In the genomic region with DNA sequence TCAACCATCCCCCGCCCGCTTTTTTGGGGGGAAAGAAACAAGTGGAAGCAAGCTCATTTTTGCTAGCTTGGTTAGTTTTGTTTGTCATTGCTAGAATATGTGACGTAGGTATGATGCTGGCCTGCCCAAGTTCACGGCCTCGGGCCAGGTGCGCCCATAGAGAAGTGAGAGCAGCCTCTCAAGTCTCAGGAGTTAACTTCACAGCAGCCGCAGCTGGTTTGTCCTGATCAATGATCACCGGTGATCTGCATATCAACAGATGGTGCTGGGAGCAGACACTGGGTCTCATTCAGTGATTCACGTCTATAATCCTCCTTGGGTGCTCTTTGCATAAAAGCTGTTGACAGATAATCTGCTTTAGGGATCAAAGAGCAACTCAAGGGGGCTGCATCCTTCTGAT, we compare ENCODE assay signal across 11 cellular contexts. TPM values are rescaled to one million over a fixed set of nuclear protein-coding genes. Genes with fewer than 3 reads are reported as not detected.
A peak's percentile ranks its signal among the peaks of the same experiment; 100 is the strongest.
DNase-seq lines count a peak whose midpoint lies in the region; ATAC-seq, FAIRE-seq and TF ChIP-seq lines count a peak whose summit lies in the region.
"Had no signal": no experiment of that assay in that cellular context is flagged by ENCODE, and none has a peak within 500 bp of the region (broad histone marks: within the 10 kb centered on the region; RNA-seq: fewer than 3 reads in every experiment).

No MANE protein-coding gene starts in this region.

- no peak overlapping the region for H3K9ac ChIP-seq in HepG2 (ENCODE audit: insufficient read depth, low read depth, low read length)

- no peaks in the 10 kb centered on the region for H3K79me2 ChIP-seq in HepG2 (ENCODE audit: insufficient read depth, low read length)

- H3K36me3 ChIP-seq in HepG2 (replicated peaks in 1 of 2; ENCODE audit: control insufficient read depth in 1 of 2, insufficient read depth in 2 of 2, low read length in 2 of 2) (no peaks in the 10 kb centered on the region), right lobe of liver (no peaks in the 10 kb centered on the region), spleen (no peaks in the 10 kb centered on the region)

- H3K27me3 ChIP-seq in HepG2 (ENCODE audit: control insufficient read depth in 1 of 2, insufficient read depth in 2 of 2, low read length in 2 of 2), result peaks cover 0 to 8% of the 10 kb centered on the region in 2 experiments; a peak in 2 of 5 replicates
- H3K27me3 ChIP-seq in right lobe of liver, result no peaks in the 10 kb centered on the region
- no peaks in the 10 kb centered on the region for H3K27me3 ChIP-seq in dorsolateral prefrontal cortex
- H3K27me3 ChIP-seq in spleen (replicated peaks in 1 of 7), result peaks cover 0 to 57% (median 0%) of the 10 kb centered on the region in 7 donors

- CTCF ChIA-PET in HepG2 (lab: Yijun Ruan, JAX; ENCODE audit: low intra/inter-chr PET ratio, low total read pairs), result interaction anchor here (3.5 kb wide), 1 partner anchor 328 kb away, joined by 54 read pairs; no protein-coding TSS in a partner anchor

- DNase-seq in HepG2 (ENCODE audit: low spot score), result no peak
- no peak for DNase-seq in right lobe of liver
- DNase-seq in NCI-H524 treated with DMSO at 0.1 percent for 48 hours (lab: John Stamatoyannopoulos, UW), result peak; percentile 72
- no peak for DNase-seq in dorsolateral prefrontal cortex
- DNase-seq in spleen, result no peak
- no peak for DNase-seq in hippocampal formation (lab: John Stamatoyannopoulos, UW)
- DNase-seq: 8988T had no signal

- no peak overlapping the region for H3K4me2 ChIP-seq in HepG2 (ENCODE audit: low read depth, low read length)

- ATAC-seq in HepG2 (no peak), right lobe of liver (no peak), HG02852 (IDR thresholded peaks at IDR 0.05; ENCODE audit: unreplicated experiment) (peak; percentile 76), HG03097 (IDR thresholded peaks at IDR 0.05; ENCODE audit: low FRiP score, unreplicated experiment) (no peak)

- H4K20me1 ChIP-seq in HepG2 (ENCODE audit: insufficient read depth, low read length), result no peaks in the 10 kb centered on the region

- H3K4me3 ChIP-seq in HepG2 (replicated peaks in 1 of 3; ENCODE audit: insufficient read depth in 1 of 3, low read depth in 2 of 3, low read length in 3 of 3) (no peak overlapping the region), right lobe of liver (no peak overlapping the region), dorsolateral prefrontal cortex (no peak overlapping the region), spleen (no peak overlapping the region)

- FAIRE-seq in HepG2 (lab: Jason Lieb, UNC), result no peak

- no peak overlapping the region for H2AFZ ChIP-seq in HepG2 (ENCODE audit: low read length)

- no peak for TF ChIP-seq CTCF in HepG2 (CRISPR knock-in tag; IDR thresholded peaks at IDR 0.05)
- TF ChIP-seq CTCF in right lobe of liver (IDR thresholded peaks at IDR 0.05), result no peak
- TF ChIP-seq CTCF in dorsolateral prefrontal cortex (IDR thresholded peaks at IDR 0.05 in 54 of 56, conservative IDR thresholded peaks at IDR 0.05 in 2 of 56; ENCODE audit: low read depth in 1 of 56, partially characterized antibody in 56 of 56), result no peak
- TF ChIP-seq CTCF in spleen (IDR thresholded peaks at IDR 0.05 in 8 of 11, conservative IDR thresholded peaks at IDR 0.05 in 3 of 11), result no peak

- TF ChIP-seq POLR2A in HepG2 (IDR thresholded peaks at IDR 0.05; ENCODE audit: insufficient read depth in 1 of 2, low read depth in 2 of 2, low read length in 2 of 2) (no peak), right lobe of liver (IDR thresholded peaks at IDR 0.05) (no peak), spleen (IDR thresholded peaks at IDR 0.05) (no peak)

- intact Hi-C loops in HepG2 (cut with micrococcal nuclease; ENCODE audit: unreplicated experiment), result no loop called here
- intact Hi-C loops in right lobe of liver (cut with DNase I), result loop anchor here (5.0 to 10.0 kb wide), 3 partner anchors 87 to 330 kb away; no protein-coding TSS in a partner anchor
- intact Hi-C loops in dorsolateral prefrontal cortex (cut with DNase I), result loop anchor here (5.0 to 10.0 kb wide), 4 partner anchors 65 to 263 kb away; a partner anchor contains a TSS
- intact Hi-C loops in spleen (cut with DNase I; ENCODE audit: low total_unique reads), result loop anchor here (5.0 kb wide), 1 partner anchor 325 kb away; no protein-coding TSS in a partner anchor

- H3K27ac ChIP-seq in HepG2 (ENCODE audit: extremely low read length, insufficient read depth, low read length), result no peak overlapping the region
- no peak overlapping the region for H3K27ac ChIP-seq in right lobe of liver
- H3K27ac ChIP-seq in dorsolateral prefrontal cortex, result no peak overlapping the region
- no peak overlapping the region for H3K27ac ChIP-seq in spleen

- no peaks in the 10 kb centered on the region for H3K9me3 ChIP-seq in HepG2 (ENCODE audit: low read length)
- H3K9me3 ChIP-seq in right lobe of liver, result no peaks in the 10 kb centered on the region
- no peaks in the 10 kb centered on the region for H3K9me3 ChIP-seq in spleen

- TF ChIP-seq EP300 in HepG2 (IDR thresholded peaks at IDR 0.05; ENCODE audit: low read depth in 2 of 2, low read length in 2 of 2) (no peak), HepG2 (CRISPR knock-in tag; IDR thresholded peaks at IDR 0.05; ENCODE audit: borderline replicate concordance) (no peak)

- POLR2A ChIA-PET in HepG2 (lab: Yijun Ruan, JAX), result no interaction called here

- TF ChIP-seq RAD21 in HepG2 (CRISPR knock-in tag; IDR thresholded peaks at IDR 0.05), result no peak

- in situ Hi-C loops in HepG2 (cut with HindIII; ENCODE audit: extremely low pct_ligation_motif_present, low pct_unique_long_range_greater_than_20kb), result loop anchor here (5.0 kb wide), 1 partner anchor 325 kb away; no protein-coding TSS in a partner anchor

- no peaks in the 10 kb centered on the region for H3K4me1 ChIP-seq in HepG2 (ENCODE audit: insufficient read depth, low read length)
- H3K4me1 ChIP-seq in right lobe of liver, result peaks cover 0 to 7% (median 0%) of the 10 kb centered on the region in 4 donors
- H3K4me1 ChIP-seq in spleen, result peaks cover 3 to 14% (median 10%) of the 10 kb centered on the region in 6 donors

- 48% methylated on average over 4 of the region's 9 CpGs for WGBS in HepG2 (ENCODE audit: low lambda C conversion rate)
- 72% methylated on average over 8 of the region's 9 CpGs for WGBS in right lobe of liver (ENCODE audit: insufficient coverage, low coverage, low lambda C conversion rate, missing lambda C conversion rate)
- 64 to 79% (median 70%) methylated on average over 9 of the region's 9 CpGs for WGBS in spleen, 5 donors

- no TSS peak for BruUV-seq in HepG2 (replicated peaks; lab: Mats Ljungman, UMichigan)

TF ChIP-seq in HepG2, 621 proteins besides CTCF, POLR2A, EP300 and RAD21:
- TF ChIP-seq CREB1 (IDR thresholded peaks at IDR 0.05), result peak; percentile 8; the same call in 1 of the 2 replicates
- TF ChIP-seq CREB1 (CRISPR knock-in tag; IDR thresholded peaks at IDR 0.05), result no peak
- TF ChIP-seq, protein P1, sequence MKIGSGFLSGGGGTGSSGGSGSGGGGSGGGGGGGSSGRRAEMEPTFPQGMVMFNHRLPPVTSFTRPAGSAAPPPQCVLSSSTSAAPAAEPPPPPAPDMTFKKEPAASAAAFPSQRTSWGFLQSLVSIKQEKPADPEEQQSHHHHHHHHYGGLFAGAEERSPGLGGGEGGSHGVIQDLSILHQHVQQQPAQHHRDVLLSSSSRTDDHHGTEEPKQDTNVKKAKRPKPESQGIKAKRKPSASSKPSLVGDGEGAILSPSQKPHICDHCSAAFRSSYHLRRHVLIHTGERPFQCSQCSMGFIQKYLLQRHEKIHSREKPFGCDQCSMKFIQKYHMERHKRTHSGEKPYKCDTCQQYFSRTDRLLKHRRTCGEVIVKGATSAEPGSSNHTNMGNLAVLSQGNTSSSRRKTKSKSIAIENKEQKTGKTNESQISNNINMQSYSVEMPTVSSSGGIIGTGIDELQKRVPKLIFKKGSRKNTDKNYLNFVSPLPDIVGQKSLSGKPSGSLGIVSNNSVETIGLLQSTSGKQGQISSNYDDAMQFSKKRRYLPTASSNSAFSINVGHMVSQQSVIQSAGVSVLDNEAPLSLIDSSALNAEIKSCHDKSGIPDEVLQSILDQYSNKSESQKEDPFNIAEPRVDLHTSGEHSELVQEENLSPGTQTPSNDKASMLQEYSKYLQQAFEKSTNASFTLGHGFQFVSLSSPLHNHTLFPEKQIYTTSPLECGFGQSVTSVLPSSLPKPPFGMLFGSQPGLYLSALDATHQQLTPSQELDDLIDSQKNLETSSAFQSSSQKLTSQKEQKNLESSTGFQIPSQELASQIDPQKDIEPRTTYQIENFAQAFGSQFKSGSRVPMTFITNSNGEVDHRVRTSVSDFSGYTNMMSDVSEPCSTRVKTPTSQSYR (CRISPR knock-in tag; IDR thresholded peaks at IDR 0.05; ENCODE audit: borderline replicate concordance), result no peak

RNA-seq across cellular contexts. Expression of a gene that starts 50.1 kb away (rescaled TPM):
- not detected in 2 replicates for total RNA-seq in HepG2 (2016; rRNA removed; fragmentation: Illumina TruSeq; extraction: Trizol)
- not detected in 2 replicates for total RNA-seq in HepG2 (2016; cell fraction: cytosol; rRNA removed; fragmentation: Illumina TruSeq; extraction: Trizol; ENCODE audit: low read depth)
- not detected in 2 replicates for total RNA-seq in HepG2 (2016; cell fraction: insoluble cytoplasmic fraction; rRNA removed; fragmentation: Illumina TruSeq; extraction: Trizol)
- total RNA-seq in HepG2 (2016; cell fraction: membrane; rRNA removed; fragmentation: Illumina TruSeq; extraction: Trizol), result not detected in 2 replicates
- total RNA-seq in HepG2 (2016; cell fraction: nucleus; rRNA removed; fragmentation: Illumina TruSeq; extraction: Trizol), result not detected in 2 replicates
- polyA plus RNA-seq in HepG2 (2011; rRNA removed), result not detected in 2 replicates
- polyA plus RNA-seq in HepG2 (2011; cell fraction: cytosol; rRNA removed), result 0.03 TPM in 1 of 2 replicates, not detected in the other
- polyA plus RNA-seq in HepG2 (2011; cell fraction: nucleus; rRNA removed), result not detected in 2 replicates
- polyA plus RNA-seq in HepG2 (2012), result not detected in 2 replicates
- polyA plus RNA-seq in HepG2 (2016; cell fraction: cytosol; fragmentation: Illumina TruSeq; extraction: Trizol; ENCODE audit: low read depth), result not detected in 2 replicates
- not detected in 2 replicates for polyA plus RNA-seq in HepG2 (2016; cell fraction: insoluble cytoplasmic fraction; fragmentation: Illumina TruSeq; extraction: Trizol; ENCODE audit: low read depth)
- polyA plus RNA-seq in HepG2 (2016; cell fraction: membrane; fragmentation: Illumina TruSeq; extraction: Trizol; ENCODE audit: low read depth), result not detected in 2 replicates
- not detected in 2 replicates for polyA plus RNA-seq in HepG2 (2016; cell fraction: nucleus; fragmentation: Illumina TruSeq; extraction: Trizol; ENCODE audit: insufficient read depth, low read depth)
- polyA minus RNA-seq in HepG2 (2011; rRNA and poly(A)+ RNA removed; ENCODE audit: low replicate concordance), result not detected in 2 replicates
- not detected in 2 replicates for polyA minus RNA-seq in HepG2 (2011; cell fraction: cytosol; rRNA and poly(A)+ RNA removed)
- not detected in 2 replicates for polyA minus RNA-seq in HepG2 (2011; cell fraction: nucleus; rRNA and poly(A)+ RNA removed)
- total RNA-seq in right lobe of liver, result under 1 TPM in 2 of 6 experiments, not detected in 4; 0.06 to 0.42 TPM
- 10 to 100 TPM in 35 of 120 experiments, 1 to 10 TPM in 85; 1.8 to 35.2 (median 8.0) TPM for total RNA-seq in dorsolateral prefrontal cortex
- 1 to 10 TPM in 5 of 7 donors, under 1 TPM in 2; 0.74 to 2.4 (median 1.2) TPM for total RNA-seq in spleen
- polyA plus RNA-seq in spleen, result 1 to 10 TPM in 1 of 3 donors, under 1 TPM in 2; 0.23 to 1.3 (median 0.33) TPM
- total RNA-seq: endothelial cell of umbilical vein, myocyte had no signal
- polyA plus RNA-seq: endothelial cell of umbilical vein had no signal
